Comparison of ENCODE assay signal across 1 cellular context in the genomic region with DNA sequence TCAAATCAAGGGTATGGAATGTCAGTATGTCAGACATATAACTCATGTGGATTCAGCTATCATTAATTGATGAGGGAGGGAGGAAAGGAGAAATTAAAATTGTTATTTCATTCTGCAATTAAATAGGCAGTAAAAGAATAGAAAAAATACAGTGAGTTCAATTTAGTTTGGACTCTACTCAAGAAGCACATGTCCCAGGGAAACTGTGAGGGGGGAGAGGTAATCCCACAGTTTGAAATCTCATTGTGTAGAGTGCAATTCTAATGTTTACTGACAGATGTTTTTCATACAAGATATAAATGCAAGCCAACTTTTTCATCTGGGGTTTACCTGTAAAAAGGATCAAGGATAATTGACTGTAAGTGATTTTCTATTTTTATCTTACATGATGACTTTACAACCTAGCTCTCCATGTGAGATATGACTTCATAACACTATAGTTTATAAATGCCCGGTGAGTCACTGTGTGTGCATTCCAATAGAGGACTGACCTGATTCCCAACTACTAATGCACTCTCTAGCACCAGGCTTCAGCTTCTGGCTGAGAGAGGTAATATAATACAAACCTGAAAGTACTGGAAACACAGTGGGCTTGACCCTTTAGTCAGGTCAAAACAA.
TF ChIP-seq lines count a peak whose summit lies in the region.

No MANE protein-coding gene starts in this region.

TF ChIP-seq in HEK293, 187 proteins besides CTCF, POLR2A, EP300 and RAD21 (continued from another document and continues in another):
- TF ChIP-seq, protein P1, sequence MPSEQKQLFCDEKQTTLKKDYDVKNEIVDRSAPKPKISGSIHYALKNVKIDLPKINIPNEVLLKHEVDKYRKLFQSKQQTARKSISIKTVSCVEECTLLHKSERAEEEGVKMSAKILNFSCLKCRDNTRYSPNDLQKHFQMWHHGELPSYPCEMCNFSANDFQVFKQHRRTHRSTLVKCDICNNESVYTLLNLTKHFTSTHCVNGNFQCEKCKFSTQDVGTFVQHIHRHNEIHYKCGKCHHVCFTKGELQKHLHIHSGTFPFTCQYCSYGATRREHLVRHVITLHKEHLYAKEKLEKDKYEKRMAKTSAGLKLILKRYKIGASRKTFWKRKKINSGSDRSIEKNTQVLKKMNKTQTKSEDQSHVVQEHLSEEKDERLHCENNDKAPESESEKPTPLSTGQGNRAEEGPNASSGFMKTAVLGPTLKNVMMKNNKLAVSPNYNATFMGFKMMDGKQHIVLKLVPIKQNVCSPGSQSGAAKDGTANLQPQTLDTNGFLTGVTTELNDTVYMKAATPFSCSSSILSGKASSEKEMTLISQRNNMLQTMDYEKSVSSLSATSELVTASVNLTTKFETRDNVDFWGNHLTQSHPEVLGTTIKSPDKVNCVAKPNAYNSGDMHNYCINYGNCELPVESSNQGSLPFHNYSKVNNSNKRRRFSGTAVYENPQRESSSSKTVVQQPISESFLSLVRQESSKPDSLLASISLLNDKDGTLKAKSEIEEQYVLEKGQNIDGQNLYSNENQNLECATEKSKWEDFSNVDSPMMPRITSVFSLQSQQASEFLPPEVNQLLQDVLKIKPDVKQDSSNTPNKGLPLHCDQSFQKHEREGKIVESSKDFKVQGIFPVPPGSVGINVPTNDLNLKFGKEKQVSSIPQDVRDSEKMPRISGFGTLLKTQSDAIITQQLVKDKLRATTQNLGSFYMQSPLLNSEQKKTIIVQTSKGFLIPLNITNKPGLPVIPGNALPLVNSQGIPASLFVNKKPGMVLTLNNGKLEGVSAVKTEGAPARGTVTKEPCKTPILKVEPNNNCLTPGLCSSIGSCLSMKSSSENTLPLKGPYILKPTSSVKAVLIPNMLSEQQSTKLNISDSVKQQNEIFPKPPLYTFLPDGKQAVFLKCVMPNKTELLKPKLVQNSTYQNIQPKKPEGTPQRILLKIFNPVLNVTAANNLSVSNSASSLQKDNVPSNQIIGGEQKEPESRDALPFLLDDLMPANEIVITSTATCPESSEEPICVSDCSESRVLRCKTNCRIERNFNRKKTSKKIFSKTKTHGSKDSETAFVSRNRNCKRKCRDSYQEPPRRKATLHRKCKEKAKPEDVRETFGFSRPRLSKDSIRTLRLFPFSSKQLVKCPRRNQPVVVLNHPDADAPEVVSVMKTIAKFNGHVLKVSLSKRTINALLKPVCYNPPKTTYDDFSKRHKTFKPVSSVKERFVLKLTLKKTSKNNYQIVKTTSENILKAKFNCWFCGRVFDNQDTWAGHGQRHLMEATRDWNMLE (tag by site-specific recombination; conservative IDR thresholded peaks at IDR 0.05; ENCODE audit: low read depth) = no peak
- TF ChIP-seq ZSCAN23 (tag by site-specific recombination; IDR thresholded peaks at IDR 0.05) = 0 out of 2 replicates have a peak, but pooled peaks have one; percentile 55
- no peak for TF ChIP-seq ZNF768 (tag by site-specific recombination; IDR thresholded peaks at IDR 0.05)
- TF ChIP-seq REPIN1 (tag by site-specific recombination; IDR thresholded peaks at IDR 0.05; ENCODE audit: low read depth) = no peak
- TF ChIP-seq ZNF585B (tag by site-specific recombination; IDR thresholded peaks at IDR 0.05) = no peak
- peak; percentile 31; the same call in 1 of the 2 replicates for TF ChIP-seq ZNF660 (tag by site-specific recombination; IDR thresholded peaks at IDR 0.05)
- TF ChIP-seq ZNF571 (tag by site-specific recombination; IDR thresholded peaks at IDR 0.05) = no peak
- no peak for TF ChIP-seq ZNF658 (tag by site-specific recombination; IDR thresholded peaks at IDR 0.05)
- no peak for TF ChIP-seq GFI1B (tag by site-specific recombination; IDR thresholded peaks at IDR 0.05)
- TF ChIP-seq ZNF292 (tag by site-specific recombination; IDR thresholded peaks at IDR 0.05; ENCODE audit: borderline replicate concordance, low read depth) = no peak
- no peak for TF ChIP-seq ZNF274 (IDR thresholded peaks at IDR 0.05; ENCODE audit: low read length)
- TF ChIP-seq ZNF274 (tag by site-specific recombination; IDR thresholded peaks at IDR 0.05; ENCODE audit: borderline replicate concordance) = no peak
- TF ChIP-seq, protein P2, sequence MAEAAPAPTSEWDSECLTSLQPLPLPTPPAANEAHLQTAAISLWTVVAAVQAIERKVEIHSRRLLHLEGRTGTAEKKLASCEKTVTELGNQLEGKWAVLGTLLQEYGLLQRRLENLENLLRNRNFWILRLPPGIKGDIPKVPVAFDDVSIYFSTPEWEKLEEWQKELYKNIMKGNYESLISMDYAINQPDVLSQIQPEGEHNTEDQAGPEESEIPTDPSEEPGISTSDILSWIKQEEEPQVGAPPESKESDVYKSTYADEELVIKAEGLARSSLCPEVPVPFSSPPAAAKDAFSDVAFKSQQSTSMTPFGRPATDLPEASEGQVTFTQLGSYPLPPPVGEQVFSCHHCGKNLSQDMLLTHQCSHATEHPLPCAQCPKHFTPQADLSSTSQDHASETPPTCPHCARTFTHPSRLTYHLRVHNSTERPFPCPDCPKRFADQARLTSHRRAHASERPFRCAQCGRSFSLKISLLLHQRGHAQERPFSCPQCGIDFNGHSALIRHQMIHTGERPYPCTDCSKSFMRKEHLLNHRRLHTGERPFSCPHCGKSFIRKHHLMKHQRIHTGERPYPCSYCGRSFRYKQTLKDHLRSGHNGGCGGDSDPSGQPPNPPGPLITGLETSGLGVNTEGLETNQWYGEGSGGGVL (tag by site-specific recombination; IDR thresholded peaks at IDR 0.05) = no peak
- TF ChIP-seq ZNF324 (tag by site-specific recombination; IDR thresholded peaks at IDR 0.05) = no peak
- TF ChIP-seq, protein P3, sequence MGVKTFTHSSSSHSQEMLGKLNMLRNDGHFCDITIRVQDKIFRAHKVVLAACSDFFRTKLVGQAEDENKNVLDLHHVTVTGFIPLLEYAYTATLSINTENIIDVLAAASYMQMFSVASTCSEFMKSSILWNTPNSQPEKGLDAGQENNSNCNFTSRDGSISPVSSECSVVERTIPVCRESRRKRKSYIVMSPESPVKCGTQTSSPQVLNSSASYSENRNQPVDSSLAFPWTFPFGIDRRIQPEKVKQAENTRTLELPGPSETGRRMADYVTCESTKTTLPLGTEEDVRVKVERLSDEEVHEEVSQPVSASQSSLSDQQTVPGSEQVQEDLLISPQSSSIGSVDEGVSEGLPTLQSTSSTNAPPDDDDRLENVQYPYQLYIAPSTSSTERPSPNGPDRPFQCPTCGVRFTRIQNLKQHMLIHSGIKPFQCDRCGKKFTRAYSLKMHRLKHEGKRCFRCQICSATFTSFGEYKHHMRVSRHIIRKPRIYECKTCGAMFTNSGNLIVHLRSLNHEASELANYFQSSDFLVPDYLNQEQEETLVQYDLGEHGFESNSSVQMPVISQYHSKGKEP (tag by site-specific recombination; IDR thresholded peaks at IDR 0.05) = no peak; the same call in 1 of the 2 replicates
- TF ChIP-seq YY1 (tag by site-specific recombination; IDR thresholded peaks at IDR 0.05) = no peak
- no peak for TF ChIP-seq ZNF792 (tag by site-specific recombination; IDR thresholded peaks at IDR 0.05)
- TF ChIP-seq ZNF530 (tag by site-specific recombination; IDR thresholded peaks at IDR 0.05; ENCODE audit: low read depth) = no peak
- TF ChIP-seq WT1 (tag by site-specific recombination; IDR thresholded peaks at IDR 0.05) = no peak
- TF ChIP-seq ZBTB1 (tag by site-specific recombination; IDR thresholded peaks at IDR 0.05) = no peak
- TF ChIP-seq, protein P4, sequence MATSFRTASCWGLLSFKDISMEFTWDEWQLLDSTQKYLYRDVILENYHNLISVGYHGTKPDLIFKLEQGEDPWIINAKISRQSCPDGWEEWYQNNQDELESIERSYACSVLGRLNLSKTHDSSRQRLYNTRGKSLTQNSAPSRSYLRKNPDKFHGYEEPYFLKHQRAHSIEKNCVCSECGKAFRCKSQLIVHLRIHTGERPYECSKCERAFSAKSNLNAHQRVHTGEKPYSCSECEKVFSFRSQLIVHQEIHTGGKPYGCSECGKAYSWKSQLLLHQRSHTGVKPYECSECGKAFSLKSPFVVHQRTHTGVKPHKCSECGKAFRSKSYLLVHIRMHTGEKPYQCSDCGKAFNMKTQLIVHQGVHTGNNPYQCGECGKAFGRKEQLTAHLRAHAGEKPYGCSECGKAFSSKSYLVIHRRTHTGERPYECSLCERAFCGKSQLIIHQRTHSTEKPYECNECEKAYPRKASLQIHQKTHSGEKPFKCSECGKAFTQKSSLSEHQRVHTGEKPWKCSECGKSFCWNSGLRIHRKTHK (tag by site-specific recombination; IDR thresholded peaks at IDR 0.05) = no peak
- TF ChIP-seq, protein P5, sequence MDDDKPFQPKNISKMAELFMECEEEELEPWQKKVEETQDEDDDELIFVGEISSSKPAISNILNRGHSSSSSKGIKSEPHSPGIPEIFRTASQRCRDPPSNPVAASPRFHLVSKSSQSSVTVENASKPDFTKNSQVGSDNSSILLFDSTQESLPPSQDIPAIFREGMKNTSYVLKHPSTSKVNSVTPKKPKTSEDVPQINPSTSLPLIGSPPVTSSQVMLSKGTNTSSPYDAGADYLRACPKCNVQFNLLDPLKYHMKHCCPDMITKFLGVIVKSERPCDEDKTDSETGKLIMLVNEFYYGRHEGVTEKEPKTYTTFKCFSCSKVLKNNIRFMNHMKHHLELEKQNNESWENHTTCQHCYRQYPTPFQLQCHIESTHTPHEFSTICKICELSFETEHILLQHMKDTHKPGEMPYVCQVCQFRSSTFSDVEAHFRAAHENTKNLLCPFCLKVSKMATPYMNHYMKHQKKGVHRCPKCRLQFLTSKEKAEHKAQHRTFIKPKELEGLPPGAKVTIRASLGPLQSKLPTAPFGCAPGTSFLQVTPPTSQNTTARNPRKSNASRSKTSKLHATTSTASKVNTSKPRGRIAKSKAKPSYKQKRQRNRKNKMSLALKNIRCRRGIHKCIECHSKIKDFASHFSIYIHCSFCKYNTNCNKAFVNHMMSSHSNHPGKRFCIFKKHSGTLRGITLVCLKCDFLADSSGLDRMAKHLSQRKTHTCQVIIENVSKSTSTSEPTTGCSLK (tag by site-specific recombination; IDR thresholded peaks at IDR 0.05) = no peak
- TF ChIP-seq, protein P6, sequence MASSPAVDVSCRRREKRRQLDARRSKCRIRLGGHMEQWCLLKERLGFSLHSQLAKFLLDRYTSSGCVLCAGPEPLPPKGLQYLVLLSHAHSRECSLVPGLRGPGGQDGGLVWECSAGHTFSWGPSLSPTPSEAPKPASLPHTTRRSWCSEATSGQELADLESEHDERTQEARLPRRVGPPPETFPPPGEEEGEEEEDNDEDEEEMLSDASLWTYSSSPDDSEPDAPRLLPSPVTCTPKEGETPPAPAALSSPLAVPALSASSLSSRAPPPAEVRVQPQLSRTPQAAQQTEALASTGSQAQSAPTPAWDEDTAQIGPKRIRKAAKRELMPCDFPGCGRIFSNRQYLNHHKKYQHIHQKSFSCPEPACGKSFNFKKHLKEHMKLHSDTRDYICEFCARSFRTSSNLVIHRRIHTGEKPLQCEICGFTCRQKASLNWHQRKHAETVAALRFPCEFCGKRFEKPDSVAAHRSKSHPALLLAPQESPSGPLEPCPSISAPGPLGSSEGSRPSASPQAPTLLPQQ (tag by site-specific recombination; IDR thresholded peaks at IDR 0.05) = 0 out of 2 replicates have a peak, but pooled peaks have one; percentile 19
- TF ChIP-seq ZNF473 (tag by site-specific recombination; IDR thresholded peaks at IDR 0.05) = no peak
- no peak for TF ChIP-seq ZNF302 (tag by site-specific recombination; IDR thresholded peaks at IDR 0.05; ENCODE audit: low read depth)
- no peak for TF ChIP-seq MYNN (tag by site-specific recombination; IDR thresholded peaks at IDR 0.05; ENCODE audit: borderline replicate concordance)
- no peak for TF ChIP-seq ZBTB8A (tag by site-specific recombination; IDR thresholded peaks at IDR 0.05)
- no peak for TF ChIP-seq HOXA7 (CRISPR knock-in tag; IDR thresholded peaks at IDR 0.05; ENCODE audit: borderline replicate concordance)
- TF ChIP-seq ZBTB48 (tag by site-specific recombination; IDR thresholded peaks at IDR 0.05) = no peak
- no peak for TF ChIP-seq ZFP69B (tag by site-specific recombination; IDR thresholded peaks at IDR 0.05)
- no peak for TF ChIP-seq ZNF19 (tag by site-specific recombination; IDR thresholded peaks at IDR 0.05; ENCODE audit: low read depth)
- TF ChIP-seq, protein P7, sequence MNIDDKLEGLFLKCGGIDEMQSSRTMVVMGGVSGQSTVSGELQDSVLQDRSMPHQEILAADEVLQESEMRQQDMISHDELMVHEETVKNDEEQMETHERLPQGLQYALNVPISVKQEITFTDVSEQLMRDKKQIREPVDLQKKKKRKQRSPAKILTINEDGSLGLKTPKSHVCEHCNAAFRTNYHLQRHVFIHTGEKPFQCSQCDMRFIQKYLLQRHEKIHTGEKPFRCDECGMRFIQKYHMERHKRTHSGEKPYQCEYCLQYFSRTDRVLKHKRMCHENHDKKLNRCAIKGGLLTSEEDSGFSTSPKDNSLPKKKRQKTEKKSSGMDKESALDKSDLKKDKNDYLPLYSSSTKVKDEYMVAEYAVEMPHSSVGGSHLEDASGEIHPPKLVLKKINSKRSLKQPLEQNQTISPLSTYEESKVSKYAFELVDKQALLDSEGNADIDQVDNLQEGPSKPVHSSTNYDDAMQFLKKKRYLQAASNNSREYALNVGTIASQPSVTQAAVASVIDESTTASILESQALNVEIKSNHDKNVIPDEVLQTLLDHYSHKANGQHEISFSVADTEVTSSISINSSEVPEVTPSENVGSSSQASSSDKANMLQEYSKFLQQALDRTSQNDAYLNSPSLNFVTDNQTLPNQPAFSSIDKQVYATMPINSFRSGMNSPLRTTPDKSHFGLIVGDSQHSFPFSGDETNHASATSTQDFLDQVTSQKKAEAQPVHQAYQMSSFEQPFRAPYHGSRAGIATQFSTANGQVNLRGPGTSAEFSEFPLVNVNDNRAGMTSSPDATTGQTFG (tag by site-specific recombination; IDR thresholded peaks at IDR 0.05; ENCODE audit: borderline replicate concordance) = no peak
- TF ChIP-seq, protein P8, sequence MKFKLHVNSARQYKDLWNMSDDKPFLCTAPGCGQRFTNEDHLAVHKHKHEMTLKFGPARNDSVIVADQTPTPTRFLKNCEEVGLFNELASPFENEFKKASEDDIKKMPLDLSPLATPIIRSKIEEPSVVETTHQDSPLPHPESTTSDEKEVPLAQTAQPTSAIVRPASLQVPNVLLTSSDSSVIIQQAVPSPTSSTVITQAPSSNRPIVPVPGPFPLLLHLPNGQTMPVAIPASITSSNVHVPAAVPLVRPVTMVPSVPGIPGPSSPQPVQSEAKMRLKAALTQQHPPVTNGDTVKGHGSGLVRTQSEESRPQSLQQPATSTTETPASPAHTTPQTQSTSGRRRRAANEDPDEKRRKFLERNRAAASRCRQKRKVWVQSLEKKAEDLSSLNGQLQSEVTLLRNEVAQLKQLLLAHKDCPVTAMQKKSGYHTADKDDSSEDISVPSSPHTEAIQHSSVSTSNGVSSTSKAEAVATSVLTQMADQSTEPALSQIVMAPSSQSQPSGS (tag by site-specific recombination; IDR thresholded peaks at IDR 0.05; ENCODE audit: low read depth) = no peak
- no peak for TF ChIP-seq ZNF510 (tag by site-specific recombination; IDR thresholded peaks at IDR 0.05; ENCODE audit: insufficient replicate concordance)
- TF ChIP-seq ZNF174 (tag by site-specific recombination; IDR thresholded peaks at IDR 0.05) = no peak
- TF ChIP-seq, protein P9, sequence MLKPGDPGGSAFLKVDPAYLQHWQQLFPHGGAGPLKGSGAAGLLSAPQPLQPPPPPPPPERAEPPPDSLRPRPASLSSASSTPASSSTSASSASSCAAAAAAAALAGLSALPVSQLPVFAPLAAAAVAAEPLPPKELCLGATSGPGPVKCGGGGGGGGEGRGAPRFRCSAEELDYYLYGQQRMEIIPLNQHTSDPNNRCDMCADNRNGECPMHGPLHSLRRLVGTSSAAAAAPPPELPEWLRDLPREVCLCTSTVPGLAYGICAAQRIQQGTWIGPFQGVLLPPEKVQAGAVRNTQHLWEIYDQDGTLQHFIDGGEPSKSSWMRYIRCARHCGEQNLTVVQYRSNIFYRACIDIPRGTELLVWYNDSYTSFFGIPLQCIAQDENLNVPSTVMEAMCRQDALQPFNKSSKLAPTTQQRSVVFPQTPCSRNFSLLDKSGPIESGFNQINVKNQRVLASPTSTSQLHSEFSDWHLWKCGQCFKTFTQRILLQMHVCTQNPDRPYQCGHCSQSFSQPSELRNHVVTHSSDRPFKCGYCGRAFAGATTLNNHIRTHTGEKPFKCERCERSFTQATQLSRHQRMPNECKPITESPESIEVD (tag by site-specific recombination; IDR thresholded peaks at IDR 0.05) = peak; percentile 97
- no peak for TF ChIP-seq RBAK (tag by site-specific recombination; IDR thresholded peaks at IDR 0.05)
- TF ChIP-seq ZNF701 (tag by site-specific recombination; IDR thresholded peaks at IDR 0.05) = no peak
